1 cellular context compared by ENCODE assay signal in genomic region chr4:20700007-20700761, GRCh38.
TF ChIP-seq lines count a peak whose summit lies in the region.

TSS of gene PACRGL (plus strand) at chr4:20700458. CDS start at chr4:20704482, 4,024 bp downstream.

TF ChIP-seq in HepG2, 621 proteins besides CTCF, POLR2A, EP300 and RAD21 (continued from another document):
- peak; percentile 46 to 54; a peak in 2 of 4 replicates for TF ChIP-seq HMGXB4 (CRISPR knock-in tag; IDR thresholded peaks at IDR 0.05; ENCODE audit: borderline replicate concordance in 1 of 2, low read depth in 1 of 2)
- TF ChIP-seq UBTF (CRISPR knock-in tag; IDR thresholded peaks at IDR 0.05) = peak; percentile 38; the same call in 1 of the 2 replicates
- peak; percentile 85 for TF ChIP-seq ZMYM4 (CRISPR knock-in tag; IDR thresholded peaks at IDR 0.05)
- TF ChIP-seq FOXK1 (CRISPR knock-in tag; IDR thresholded peaks at IDR 0.05; ENCODE audit: borderline replicate concordance, low read depth) = peak; percentile 78; the same call in 1 of the 2 replicates
- no peak for TF ChIP-seq TCF7 (IDR thresholded peaks at IDR 0.05; ENCODE audit: low read depth)
- TF ChIP-seq ZEB1 (IDR thresholded peaks at IDR 0.05; ENCODE audit: insufficient replicate concordance, low read depth) = no peak
- no peak for TF ChIP-seq ZNF770 (CRISPR knock-in tag; IDR thresholded peaks at IDR 0.05)
- no peak for TF ChIP-seq SATB2 (CRISPR knock-in tag; IDR thresholded peaks at IDR 0.05)
- TF ChIP-seq SRSF1 (optimal IDR thresholded peaks at IDR 0.05; ENCODE audit: low read depth, low read length) = no peak
- no peak for TF ChIP-seq TBX3 (IDR thresholded peaks at IDR 0.05; ENCODE audit: borderline replicate concordance)
- TF ChIP-seq MIXL1 (CRISPR knock-in tag; IDR thresholded peaks at IDR 0.05) = peak; percentile 54; the same call in 1 of the 2 replicates
- no peak for TF ChIP-seq TSC22D2 (CRISPR knock-in tag; IDR thresholded peaks at IDR 0.05; ENCODE audit: borderline replicate concordance)
- TF ChIP-seq HNRNPK (IDR thresholded peaks at IDR 0.05; ENCODE audit: low read depth, low read length, poor library complexity, severe bottlenecking) = no peak
- no peak for TF ChIP-seq SAFB2 (CRISPR knock-in tag; IDR thresholded peaks at IDR 0.05; ENCODE audit: borderline replicate concordance, low read depth)
- no peak for TF ChIP-seq BRF2 (CRISPR knock-in tag; IDR thresholded peaks at IDR 0.05)
- 0 out of 2 replicates have a peak, but pooled peaks have one; percentile 41 for TF ChIP-seq ZNF549 (CRISPR knock-in tag; IDR thresholded peaks at IDR 0.05)
- no peak for TF ChIP-seq AGO1 (IDR thresholded peaks at IDR 0.05; ENCODE audit: low read depth, low read length, poor library complexity, severe bottlenecking)
- TF ChIP-seq CREB3 (CRISPR knock-in tag; IDR thresholded peaks at IDR 0.05) = no peak
- no peak for TF ChIP-seq EHMT2 (IDR thresholded peaks at IDR 0.05; ENCODE audit: borderline replicate concordance, low read depth, low read length)
- no peak for TF ChIP-seq ZNF546 (CRISPR knock-in tag; conservative IDR thresholded peaks at IDR 0.05)
TF ChIP-seq in HepG2: peak in this region for 192.
